In the genomic region with DNA sequence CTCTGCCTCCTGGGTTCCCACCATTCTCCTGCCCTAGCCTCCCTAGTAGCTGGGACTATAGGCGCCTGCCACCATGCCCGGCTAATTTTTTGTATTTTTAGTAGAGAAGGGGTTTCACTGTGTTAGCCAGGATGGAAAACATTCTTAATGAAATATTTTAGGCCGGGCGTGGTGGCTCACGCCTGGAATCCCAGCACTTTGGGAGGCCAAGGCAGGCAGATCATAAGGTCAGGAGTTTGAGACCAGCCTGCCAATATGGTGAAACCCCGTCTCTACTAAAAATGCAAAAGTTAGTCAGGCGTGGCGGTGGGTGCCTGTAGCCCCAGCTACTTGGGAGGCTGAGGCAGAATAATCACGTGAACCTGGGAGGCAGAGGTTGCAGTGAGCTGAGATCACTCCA, we compare ENCODE assay signal across 7 cellular contexts. TPM values are rescaled to one million over a fixed set of nuclear protein-coding genes. Genes with fewer than 3 reads are reported as not detected.
A peak's percentile ranks its signal among the peaks of the same experiment; 100 is the strongest.
DNase-seq lines count a peak whose midpoint lies in the region; ATAC-seq and TF ChIP-seq lines count a peak whose summit lies in the region.
"Not testable (repeated sequence)": the region's sequence is repeated elsewhere in the genome, so short reads cannot be mapped to it uniquely, and the experiment has no call there.

No MANE protein-coding gene starts in this region.

- not testable (repeated sequence) for H3K27me3 Mint-ChIP-seq in CD8-positive, alpha-beta T cell (ENCODE audit: low read depth); activated CD4-positive, alpha-beta T cell treated with anti-CD3 and anti-CD28 coated beads, Interleukin-2, amount 10 ng/mL, durations not matched to agents 24 days and 14 days; endodermal cell (ENCODE audit: insufficient read depth); naive B cell; stimulated activated naive CD8-positive, alpha-beta T cell treated with anti-CD3 and anti-CD28 coated beads, Interleukin-15, Interleukin-2, amounts not matched to agents 100 ng/mL and 50 ng/mL, for 24 hours

- POLR2A ChIA-PET in CD8-positive, alpha-beta T cell (lab: Charles Lee), result interaction anchor here (2.3 kb wide), 1 partner anchor 53 kb away, joined by 11 read pairs; no protein-coding TSS in a partner anchor

- H3K36me3 ChIP-seq in CD8-positive, alpha-beta T cell (ENCODE audit: insufficient read depth, low read length); NT2/D1 (ENCODE audit: insufficient read depth, insufficient read length, low read length); ascending aorta; endodermal cell (ENCODE audit: control insufficient read depth, insufficient read depth, low read length): not testable (repeated sequence)

- CTCF ChIA-PET in CD8-positive, alpha-beta T cell (lab: Charles Lee), result not testable (repeated sequence)

- H3K27me3 ChIP-seq in CD8-positive, alpha-beta T cell (ENCODE audit: insufficient read depth, low read length); NT2/D1 (ENCODE audit: insufficient read depth, insufficient read length); ascending aorta; endodermal cell (ENCODE audit: control insufficient read depth, insufficient read depth, low read length, poor library complexity, severe bottlenecking): not testable (repeated sequence)

- not testable (repeated sequence) for H3K4me3 ChIP-seq in CD8-positive, alpha-beta T cell (ENCODE audit: low read depth, low read length); NT2/D1 (ENCODE audit: insufficient read length, low read depth); ascending aorta; endodermal cell (ENCODE audit: low read length)

- H3K4me1 ChIP-seq in CD8-positive, alpha-beta T cell (ENCODE audit: insufficient read depth, low read length), result peaks cover 38% of the 10 kb centered on the region
- not testable (repeated sequence) for H3K4me1 ChIP-seq in NT2/D1 (ENCODE audit: insufficient read depth, insufficient read length); endodermal cell (ENCODE audit: control insufficient read depth, insufficient read depth, low read length)
- H3K4me1 ChIP-seq in ascending aorta, result peaks cover 15 to 45% of the 10 kb centered on the region in 2 donors

- DNase-seq in CD8-positive, alpha-beta T cell; NT2/D1 (ENCODE audit: low read depth, low spot score); activated CD4-positive, alpha-beta T cell treated with anti-CD3 and anti-CD28 coated beads, Interleukin-2, amount 10 ng/mL, durations not matched to agents 24 days and 14 days; ascending aorta (ENCODE audit: low spot score in 2 of 2); endodermal cell; naive B cell: not testable (repeated sequence)

- not testable (repeated sequence) for ATAC-seq in CD8-positive, alpha-beta T cell; naive B cell (ENCODE audit: low read depth in 2 of 2)

- H3K4me1 Mint-ChIP-seq in CD8-positive, alpha-beta T cell (ENCODE audit: low read depth), result peaks cover 48% of the 10 kb centered on the region
- H3K4me1 Mint-ChIP-seq in activated CD4-positive, alpha-beta T cell treated with anti-CD3 and anti-CD28 coated beads, Interleukin-2, amount 10 ng/mL, durations not matched to agents 24 days and 14 days, result peaks cover 33% of the 10 kb centered on the region
- H3K4me1 Mint-ChIP-seq in endodermal cell (peaks cover 13% of the 10 kb centered on the region), naive B cell (peaks cover 28 to 49% (median 33%) of the 10 kb centered on the region in 3 donors)
- peaks cover 45% of the 10 kb centered on the region for H3K4me1 Mint-ChIP-seq in stimulated activated naive CD8-positive, alpha-beta T cell treated with anti-CD3 and anti-CD28 coated beads, Interleukin-15, Interleukin-2, amounts not matched to agents 100 ng/mL and 50 ng/mL, for 24 hours (ENCODE audit: low read depth)

- not testable (repeated sequence) for H3K9me3 ChIP-seq in CD8-positive, alpha-beta T cell (ENCODE audit: low read length); NT2/D1 (ENCODE audit: insufficient read depth, low read length); ascending aorta; endodermal cell (ENCODE audit: control insufficient read depth, low read length)

- peak overlapping the region; percentile 9 for H3K9ac ChIP-seq in NT2/D1 (ENCODE audit: insufficient read length, low read depth)
- not testable (repeated sequence) for H3K9ac ChIP-seq in endodermal cell (ENCODE audit: extremely low read depth, low read length, poor library complexity, severe bottlenecking)

- intact Hi-C loops in CD8-positive, alpha-beta T cell (cut with DNase I, micrococcal nuclease); activated CD4-positive, alpha-beta T cell treated with anti-CD3 and anti-CD28 coated beads, Interleukin-2, amount 10 ng/mL, durations not matched to agents 24 days and 14 days (cut with micrococcal nuclease); ascending aorta (cut with DNase I): not testable (repeated sequence)

- WGBS in endodermal cell (ENCODE audit: insufficient coverage in 1 of 2, insufficient read length in 1 of 2), 2 experiments, result 94 to 97% methylated on average over 6 to 9 of the region's 9 CpGs

- H3K9me3 Mint-ChIP-seq in CD8-positive, alpha-beta T cell; activated CD4-positive, alpha-beta T cell treated with anti-CD3 and anti-CD28 coated beads, Interleukin-2, amount 10 ng/mL, durations not matched to agents 24 days and 14 days; endodermal cell; naive B cell; stimulated activated naive CD8-positive, alpha-beta T cell treated with anti-CD3 and anti-CD28 coated beads, Interleukin-15, Interleukin-2, amounts not matched to agents 100 ng/mL and 50 ng/mL, for 24 hours: not testable (repeated sequence)

- not testable (repeated sequence) for H3K36me3 Mint-ChIP-seq in CD8-positive, alpha-beta T cell; activated CD4-positive, alpha-beta T cell treated with anti-CD3 and anti-CD28 coated beads, Interleukin-2, amount 10 ng/mL, durations not matched to agents 24 days and 14 days (ENCODE audit: low read depth); endodermal cell (ENCODE audit: low read depth); naive B cell; stimulated activated naive CD8-positive, alpha-beta T cell treated with anti-CD3 and anti-CD28 coated beads, Interleukin-15, Interleukin-2, amounts not matched to agents 100 ng/mL and 50 ng/mL, for 24 hours (ENCODE audit: low read depth)

- not testable (repeated sequence) for H3K27ac Mint-ChIP-seq in CD8-positive, alpha-beta T cell; activated CD4-positive, alpha-beta T cell treated with anti-CD3 and anti-CD28 coated beads, Interleukin-2, amount 10 ng/mL, durations not matched to agents 24 days and 14 days; endodermal cell; naive B cell; stimulated activated naive CD8-positive, alpha-beta T cell treated with anti-CD3 and anti-CD28 coated beads, Interleukin-15, Interleukin-2, amounts not matched to agents 100 ng/mL and 50 ng/mL, for 24 hours

- H3K27ac ChIP-seq in CD8-positive, alpha-beta T cell (ENCODE audit: low read depth, low read length); endodermal cell (ENCODE audit: low read depth, low read length): not testable (repeated sequence)
- peak overlapping the region; percentile 92 to 96 for H3K27ac ChIP-seq in ascending aorta

- peak overlapping the region; percentile 70 for H3K4me3 Mint-ChIP-seq in CD8-positive, alpha-beta T cell
- H3K4me3 Mint-ChIP-seq in activated CD4-positive, alpha-beta T cell treated with anti-CD3 and anti-CD28 coated beads, Interleukin-2, amount 10 ng/mL, durations not matched to agents 24 days and 14 days, result peak overlapping the region; percentile 98
- H3K4me3 Mint-ChIP-seq in endodermal cell (peak overlapping the region; percentile 86), naive B cell (peak overlapping the region in 6 of 8 donors; percentile 10 to 99 (median 65))
- peak overlapping the region; percentile 74 for H3K4me3 Mint-ChIP-seq in stimulated activated naive CD8-positive, alpha-beta T cell treated with anti-CD3 and anti-CD28 coated beads, Interleukin-15, Interleukin-2, amounts not matched to agents 100 ng/mL and 50 ng/mL, for 24 hours

- TF ChIP-seq CTCF in CD8-positive, alpha-beta T cell (IDR thresholded peaks at IDR 0.05); ascending aorta (IDR thresholded peaks at IDR 0.05); endodermal cell (conservative IDR thresholded peaks at IDR 0.05): not testable (repeated sequence)

RNA-seq across cellular contexts. Expression of a gene that starts 1.9 kb away (rescaled TPM):
- 1 to 10 TPM; 4.1 to 5.0 TPM for total RNA-seq in CD8-positive, alpha-beta T cell
- 7.3 and 7.5 TPM in 2 replicates for total RNA-seq in activated CD4-positive, alpha-beta T cell treated with anti-CD3 and anti-CD28 coated beads, Interleukin-2, amount 10 ng/mL, durations not matched to agents 24 days and 14 days
- total RNA-seq in ascending aorta (23.2 TPM), endodermal cell (10 to 100 TPM; 30.0 to 41.9 TPM)
- 22.9 TPM for polyA plus RNA-seq in endodermal cell (2013, experiment 1 of 2)
- polyA plus RNA-seq in endodermal cell (2013, experiment 2 of 2), result 20.7 TPM
- 1 to 10 TPM in 1 of 6 donors, under 1 TPM in 4, not detected in 1; 0.65 to 2.2 (median 0.89) TPM for polyA plus RNA-seq in naive B cell (ENCODE audit: low read depth in 6 of 6)

RNA-seq across cellular contexts. Expression of a gene that starts 19.1 kb away (rescaled TPM):
- total RNA-seq in CD8-positive, alpha-beta T cell, result 100 to 1,000 TPM; 116 TPM
- 142 and 143 TPM in 2 replicates for total RNA-seq in activated CD4-positive, alpha-beta T cell treated with anti-CD3 and anti-CD28 coated beads, Interleukin-2, amount 10 ng/mL, durations not matched to agents 24 days and 14 days
- 163 TPM for total RNA-seq in ascending aorta
- total RNA-seq in endodermal cell, result 100 to 1,000 TPM; 106 to 114 TPM
- 141 TPM for polyA plus RNA-seq in endodermal cell (2013, experiment 1 of 2)
- polyA plus RNA-seq in endodermal cell (2013, experiment 2 of 2), result 125 TPM
- polyA plus RNA-seq in naive B cell (ENCODE audit: low read depth in 6 of 6), result 100 to 1,000 TPM; 152 to 189 (median 170) TPM

RNA-seq across cellular contexts. Expression of a gene that starts 29.0 kb away (rescaled TPM):
- total RNA-seq in CD8-positive, alpha-beta T cell, result 10 to 100 TPM; 14.3 to 14.8 TPM
- total RNA-seq in activated CD4-positive, alpha-beta T cell treated with anti-CD3 and anti-CD28 coated beads, Interleukin-2, amount 10 ng/mL, durations not matched to agents 24 days and 14 days, result 42.9 and 46.7 TPM in 2 replicates
- total RNA-seq in ascending aorta (89.9 TPM), endodermal cell (10 to 100 TPM; 19.6 to 29.6 TPM)
- polyA plus RNA-seq in endodermal cell (2013, experiment 1 of 2), result 20.7 TPM
- polyA plus RNA-seq in endodermal cell (2013, experiment 2 of 2), result 20.5 TPM
- polyA plus RNA-seq in naive B cell (ENCODE audit: low read depth in 6 of 6), result 10 to 100 TPM in 1 of 6 donors, 1 to 10 TPM in 5; 4.7 to 18.3 (median 8.2) TPM
